In the genomic region with DNA sequence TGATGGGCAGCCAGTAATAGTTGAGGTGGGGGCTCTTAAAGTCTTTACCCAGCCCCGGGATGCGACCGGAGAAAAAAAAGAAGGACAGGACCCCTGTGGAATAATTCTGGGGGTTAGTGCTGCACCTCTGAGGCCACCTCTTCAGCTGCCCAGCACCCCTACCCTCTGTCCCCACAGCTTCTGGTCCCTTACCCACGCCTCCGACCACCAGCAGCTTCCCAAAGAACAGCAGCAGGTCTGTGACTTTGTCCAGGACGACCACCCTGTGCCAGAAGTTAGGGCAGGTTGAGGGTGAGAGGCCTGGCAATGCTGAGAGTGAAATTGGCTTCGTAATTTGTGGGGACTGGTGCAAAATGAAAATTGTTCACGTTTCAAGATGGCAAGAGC, we compare ENCODE assay signal across 21 cellular contexts. TPM values are rescaled to one million over a fixed set of nuclear protein-coding genes. Genes with fewer than 3 reads are reported as not detected.
DNase-seq lines count a peak whose midpoint lies in the region; TF ChIP-seq lines count a peak whose summit lies in the region.
"Had no signal": no experiment of that assay in that cellular context is flagged by ENCODE, and none has a peak within 500 bp of the region (broad histone marks: within the 10 kb centered on the region; RNA-seq: fewer than 3 reads in every experiment).

No MANE protein-coding gene starts in this region.

- no peaks in the 10 kb centered on the region for H3K36me3 Mint-ChIP-seq in activated naive CD8-positive, alpha-beta T cell
- peaks cover 2% of the 10 kb centered on the region for H3K36me3 Mint-ChIP-seq in activated naive CD8-positive, alpha-beta T cell treated with anti-CD3 and anti-CD28 coated beads for 36 hours
- no peaks in the 10 kb centered on the region for H3K36me3 Mint-ChIP-seq in endothelial cell (ENCODE audit: low read depth, unreplicated experiment)
- H3K36me3 Mint-ChIP-seq: activated naive CD8-positive, alpha-beta T cell treated with anti-CD3 and anti-CD28 coated beads, Interleukin-2, amount 10 ng/mL, durations not matched to agents 7 days and 5 days had no signal

- intact Hi-C loops in prostate gland (cut with DNase I), result loop anchor here (2.0 kb wide), 1 partner anchor 32 kb away; the partner anchor contains the start of gene EHMT2
- intact Hi-C loops in ovary (cut with DNase I), result loop anchor here in 2 of 4 donors (10.0 kb wide), 1 partner anchor 180 kb away; the partner anchor contains the start of gene LY6G5C (in 2 of the 2)

- H3K27ac ChIP-seq in RWPE1, result peak overlapping the region; percentile 85; the same call in 1 of the 2 replicates
- peak overlapping the region; percentile 91 to 97 for H3K27ac ChIP-seq in prostate gland
- no peak overlapping the region for H3K27ac ChIP-seq in ovary
- H3K27ac ChIP-seq: epithelial cell of prostate, foreskin keratinocyte had no signal

- H3K4me1 ChIP-seq in prostate gland (replicated peaks) (peaks cover 10% of the 10 kb centered on the region), ovary (ENCODE audit: insufficient read depth) (peaks cover 4% of the 10 kb centered on the region)
- H3K4me1 ChIP-seq: foreskin keratinocyte had no signal

- no peaks in the 10 kb centered on the region for H3K36me3 ChIP-seq in prostate gland
- H3K36me3 ChIP-seq in ovary, result no peaks in the 10 kb centered on the region
- H3K36me3 ChIP-seq: breast epithelium had no signal

- no peak for DNase-seq in activated naive CD8-positive, alpha-beta T cell treated with anti-CD3 and anti-CD28 coated beads for 36 hours
- DNase-seq in RWPE1 (ENCODE audit: low spot score) (no peak), endothelial cell (ENCODE audit: low spot score) (no peak), prostate gland (ENCODE audit: low spot score) (no peak), epidermal melanocyte (ENCODE audit: insufficient read length, low spot score) (no peak), ovary (no peak), GM10266 (ENCODE audit: extremely low spot score) (no peak)
- DNase-seq: activated CD8-positive, alpha-beta memory T cell treated with anti-CD3 and anti-CD28 coated beads for 24 hours; activated naive CD8-positive, alpha-beta T cell treated with anti-CD3 and anti-CD28 coated beads, Interleukin-2, amount 10 ng/mL, durations not matched to agents 7 days and 5 days; DMS79 treated with DMSO at 0.1 percent for 48 hours; foreskin keratinocyte; mammary epithelial cell; naive thymus-derived CD8-positive, alpha-beta T cell; NCI-H1105; NCI-H2081 treated with DMSO at 0.1 percent for 48 hours; NCI-H510A; SHP77 had no signal

- H3K27me3 Mint-ChIP-seq in activated naive CD8-positive, alpha-beta T cell, result no peaks in the 10 kb centered on the region
- no peaks in the 10 kb centered on the region for H3K27me3 Mint-ChIP-seq in activated naive CD8-positive, alpha-beta T cell treated with anti-CD3 and anti-CD28 coated beads for 36 hours
- peaks cover 14% of the 10 kb centered on the region for H3K27me3 Mint-ChIP-seq in endothelial cell (ENCODE audit: unreplicated experiment)
- H3K27me3 Mint-ChIP-seq: naive thymus-derived CD8-positive, alpha-beta T cell had no signal

- POLR2A ChIA-PET in RWPE1 (lab: Yijun Ruan, JAX; ENCODE audit: low non-redundant PET), result no interaction called here

- CTCF ChIA-PET in RWPE1 (lab: Yijun Ruan, JAX), result no interaction called here

- no peaks in the 10 kb centered on the region for H3K9me3 Mint-ChIP-seq in activated naive CD8-positive, alpha-beta T cell (ENCODE audit: low read depth)
- H3K9me3 Mint-ChIP-seq in activated naive CD8-positive, alpha-beta T cell treated with anti-CD3 and anti-CD28 coated beads for 36 hours, result no peaks in the 10 kb centered on the region
- no peaks in the 10 kb centered on the region for H3K9me3 Mint-ChIP-seq in endothelial cell (ENCODE audit: unreplicated experiment)
- H3K9me3 Mint-ChIP-seq: activated naive CD8-positive, alpha-beta T cell treated with anti-CD3 and anti-CD28 coated beads, Interleukin-2, amount 10 ng/mL, durations not matched to agents 7 days and 5 days; naive thymus-derived CD8-positive, alpha-beta T cell had no signal

- H3K4me3 Mint-ChIP-seq in activated naive CD8-positive, alpha-beta T cell, result peak overlapping the region; percentile 27
- no peak overlapping the region for H3K4me3 Mint-ChIP-seq in activated naive CD8-positive, alpha-beta T cell treated with anti-CD3 and anti-CD28 coated beads for 36 hours
- H3K4me3 Mint-ChIP-seq in endothelial cell (ENCODE audit: unreplicated experiment), result no peak overlapping the region

- H3K4me1 Mint-ChIP-seq in activated naive CD8-positive, alpha-beta T cell (ENCODE audit: low read depth), result peaks cover 21% of the 10 kb centered on the region
- peaks cover 22% of the 10 kb centered on the region for H3K4me1 Mint-ChIP-seq in activated naive CD8-positive, alpha-beta T cell treated with anti-CD3 and anti-CD28 coated beads for 36 hours
- peaks cover 3% of the 10 kb centered on the region for H3K4me1 Mint-ChIP-seq in endothelial cell (ENCODE audit: unreplicated experiment)

- H3K9me3 ChIP-seq in prostate gland (no peaks in the 10 kb centered on the region), ovary (no peaks in the 10 kb centered on the region)
- H3K9me3 ChIP-seq: breast epithelium, suprapubic skin had no signal

- no peak for TF ChIP-seq POLR2A in prostate gland (IDR thresholded peaks at IDR 0.05)
- TF ChIP-seq POLR2A in ovary (IDR thresholded peaks at IDR 0.05), result no peak

- H3K27ac Mint-ChIP-seq in activated naive CD8-positive, alpha-beta T cell, result no peak overlapping the region
- no peak overlapping the region for H3K27ac Mint-ChIP-seq in activated naive CD8-positive, alpha-beta T cell treated with anti-CD3 and anti-CD28 coated beads for 36 hours
- H3K27ac Mint-ChIP-seq in endothelial cell (ENCODE audit: unreplicated experiment), result peak overlapping the region; percentile 42
- H3K27ac Mint-ChIP-seq: activated naive CD8-positive, alpha-beta T cell treated with anti-CD3 and anti-CD28 coated beads, Interleukin-2, amount 10 ng/mL, durations not matched to agents 7 days and 5 days had no signal

- TF ChIP-seq EP300 in ovary (IDR thresholded peaks at IDR 0.05), result no peak

- TF ChIP-seq CTCF in RWPE1 (conservative IDR thresholded peaks at IDR 0.05; ENCODE audit: low read depth) (no peak), endothelial cell (IDR thresholded peaks at IDR 0.05; ENCODE audit: unreplicated experiment) (no peak), prostate gland (IDR thresholded peaks at IDR 0.05) (no peak), ovary (IDR thresholded peaks at IDR 0.05) (no peak), GM10266 (IDR thresholded peaks at IDR 0.05; ENCODE audit: control insufficient read depth, insufficient read depth, low read depth, missing control alignments) (no peak)

- no peaks in the 10 kb centered on the region for H3K27me3 ChIP-seq in prostate gland (replicated peaks; ENCODE audit: insufficient read depth)
- no peaks in the 10 kb centered on the region for H3K27me3 ChIP-seq in ovary
- H3K27me3 ChIP-seq: breast epithelium, foreskin keratinocyte, suprapubic skin had no signal

- H3K4me3 ChIP-seq in prostate gland (no peak overlapping the region), ovary (no peak overlapping the region)

- 85% methylated on average over 8 of the region's 8 CpGs for WGBS in prostate gland
- 80 to 87% (median 82%) methylated on average over 8 of the region's 8 CpGs for WGBS in ovary, 3 donors

RNA-seq across cellular contexts. Expression of gene NEU1, which starts 2.2 kb away (rescaled TPM):
- total RNA-seq in activated naive CD8-positive, alpha-beta T cell treated with anti-CD3 and anti-CD28 coated beads for 36 hours, result 10 to 100 TPM; 12.4 to 12.9 TPM
- total RNA-seq in endothelial cell (ENCODE audit: unreplicated experiment), result 31.9 TPM
- 100 to 1,000 TPM in 1 of 2 donors, 10 to 100 TPM in 1; 88.4 to 117 TPM for total RNA-seq in prostate gland
- 10 to 100 TPM; 23.7 to 35.7 (median 28.2) TPM for total RNA-seq in ovary
- polyA plus RNA-seq in ovary, result 10 to 100 TPM; 26.3 to 61.1 TPM

RNA-seq across cellular contexts. Expression of gene SLC44A4, which starts 14.0 kb away (rescaled TPM):
- under 1 TPM in 1 of 2 experiments, not detected in 1; 0.30 TPM for total RNA-seq in activated naive CD8-positive, alpha-beta T cell treated with anti-CD3 and anti-CD28 coated beads for 36 hours
- total RNA-seq in endothelial cell (ENCODE audit: unreplicated experiment) (1.6 TPM), prostate gland (100 to 1,000 TPM; 125 to 332 TPM), ovary (10 to 100 TPM in 1 of 7 donors, 1 to 10 TPM in 6; 1.4 to 54.8 (median 6.4) TPM)
- polyA plus RNA-seq in ovary, result 1 to 10 TPM; 1.8 to 2.5 TPM
- total RNA-seq: activated naive CD8-positive, alpha-beta T cell treated with anti-CD3 and anti-CD28 coated beads, Interleukin-2, amount 10 ng/mL, durations not matched to agents 7 days and 5 days; mammary epithelial cell; naive thymus-derived CD8-positive, alpha-beta T cell had no signal
- polyA plus RNA-seq: mammary epithelial cell; naive thymus-derived CD8-positive, alpha-beta T cell had no signal

RNA-seq across cellular contexts. Expression of gene EHMT2, which starts 32.7 kb away (rescaled TPM):
- 10 to 100 TPM; 63.4 to 64.0 TPM for total RNA-seq in activated naive CD8-positive, alpha-beta T cell treated with anti-CD3 and anti-CD28 coated beads for 36 hours
- total RNA-seq in endothelial cell (ENCODE audit: unreplicated experiment) (53.4 TPM), prostate gland (10 to 100 TPM; 53.6 to 92.8 TPM), ovary (10 to 100 TPM; 23.1 to 71.7 (median 57.7) TPM)
- polyA plus RNA-seq in ovary, result 10 to 100 TPM; 19.7 to 48.4 TPM

RNA-seq across cellular contexts. Expression of gene ZBTB12, which starts 37.1 kb away (rescaled TPM):
- total RNA-seq in activated naive CD8-positive, alpha-beta T cell treated with anti-CD3 and anti-CD28 coated beads for 36 hours, result 1 to 10 TPM; 3.1 to 3.2 TPM
- total RNA-seq in endothelial cell (ENCODE audit: unreplicated experiment), result 9.0 TPM
- total RNA-seq in prostate gland, result 1 to 10 TPM; 3.8 to 4.1 TPM
- total RNA-seq in ovary, result 10 to 100 TPM in 5 of 7 donors, 1 to 10 TPM in 2; 1.9 to 24.8 (median 10.8) TPM
- polyA plus RNA-seq in ovary, result 10 to 100 TPM in 1 of 2 donors, 1 to 10 TPM in 1; 2.4 to 10.3 TPM
- polyA plus RNA-seq: naive thymus-derived CD8-positive, alpha-beta T cell had no signal

RNA-seq across cellular contexts. Expression of gene HSPA1B, which starts 37.3 kb away (rescaled TPM):
- 10 to 100 TPM; 21.6 to 24.3 TPM for total RNA-seq in activated naive CD8-positive, alpha-beta T cell treated with anti-CD3 and anti-CD28 coated beads for 36 hours
- total RNA-seq in endothelial cell (ENCODE audit: unreplicated experiment) (19.8 TPM), prostate gland (100 to 1,000 TPM; 331 to 360 TPM), ovary (100 to 1,000 TPM; 119 to 506 (median 196) TPM)
- polyA plus RNA-seq in ovary, result 10 to 100 TPM; 41.9 to 66.0 TPM

Comparison
In these comparisons a context has a peak if more than half of its experiments do, and no peak if none do; other contexts are left out.
1. H3K27ac ChIP-seq: peak in RWPE1 (single experiment) and prostate gland (2 of 2); none in ovary (0 of 2).